In the genomic region with DNA sequence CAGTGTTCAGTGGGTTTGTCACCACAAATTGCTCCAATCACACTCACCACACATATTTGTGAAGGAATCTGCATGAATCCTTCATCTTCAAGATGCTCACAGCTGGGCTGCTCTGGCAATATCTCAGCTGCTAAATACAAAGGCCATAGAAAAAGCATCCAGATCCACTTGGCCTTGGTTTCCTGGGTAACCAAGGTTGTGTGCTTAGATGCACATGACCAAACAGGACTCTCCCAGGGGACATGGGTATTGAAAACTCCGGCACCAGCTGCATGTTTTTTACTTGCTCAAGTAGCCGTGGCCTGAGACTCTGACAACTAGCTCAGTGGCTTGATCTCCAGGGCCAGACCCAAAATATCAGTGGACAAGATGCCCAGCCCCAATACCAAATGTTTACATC, we compare ENCODE assay signal across 13 cellular contexts.
DNase-seq lines count a peak whose midpoint lies in the region; ATAC-seq lines count a peak whose summit lies in the region.
"Had no signal": no experiment of that assay in that cellular context is flagged by ENCODE, and none has a peak within 500 bp of the region (broad histone marks: within the 10 kb centered on the region; RNA-seq: fewer than 3 reads in every experiment).

No MANE protein-coding gene starts in this region.

- H3K27me3 ChIP-seq in trophoblast cell (ENCODE audit: insufficient read depth, low read length) = no peaks in the 10 kb centered on the region

- no peak overlapping the region for H2AK5ac ChIP-seq in trophoblast cell (ENCODE audit: low read length)

- intact Hi-C loops in cardiac septum (cut with DNase I) = no loop called here

- no peaks in the 10 kb centered on the region for H3K79me1 ChIP-seq in trophoblast cell (ENCODE audit: low read length)

- no peak overlapping the region for H3K27ac ChIP-seq in trophoblast cell (ENCODE audit: low read depth, low read length)
- H3K27ac ChIP-seq: HL-60 had no signal

- H2BK12ac ChIP-seq in trophoblast cell (ENCODE audit: low read length) = no peak overlapping the region

- H3K79me2 ChIP-seq in trophoblast cell (ENCODE audit: control insufficient read depth, insufficient read depth, low read length, poor library complexity) = no peaks in the 10 kb centered on the region

- H3K9me3 ChIP-seq in trophoblast cell (ENCODE audit: insufficient read depth, low read depth, low read length) = peaks cover 3% of the 10 kb centered on the region

- no CpG with 5 or more reads among the region's 2 CpGs for WGBS in trophoblast cell (ENCODE audit: extremely low coverage, insufficient coverage, insufficient read length)

- H2AFZ ChIP-seq in trophoblast cell (ENCODE audit: insufficient read depth, low read length, poor library complexity) = no peak overlapping the region

- H3K14ac ChIP-seq in trophoblast cell (ENCODE audit: low read length) = no peak overlapping the region

- no peak overlapping the region for H3K4me3 ChIP-seq in trophoblast cell (ENCODE audit: low read depth, low read length)

- H2BK5ac ChIP-seq in trophoblast cell (ENCODE audit: low read depth, low read length, poor library complexity) = no peak overlapping the region

- DNase-seq in NCI-H1092 treated with DMSO at 0.1 percent for 48 hours (lab: John Stamatoyannopoulos, UW) (peak; percentile 4), NCI-H1092 (lab: John Stamatoyannopoulos, UW) (no peak), NCI-H187 (lab: John Stamatoyannopoulos, UW) (peak; percentile 54 to 85), NCI-H524 treated with DMSO at 0.1 percent for 48 hours (lab: John Stamatoyannopoulos, UW) (peak; percentile 24), trophoblast cell (no peak), cardiac septum (ENCODE audit: low spot score) (no peak)
- DNase-seq: 8988T, NCI-H2081, NCI-H446 treated with DMSO at 0.1 percent for 48 hours, SHP77 had no signal

- no peak overlapping the region for H3K4me2 ChIP-seq in trophoblast cell (ENCODE audit: low read length)

- no peak overlapping the region for H3K4ac ChIP-seq in trophoblast cell (ENCODE audit: low read depth, low read length)

- no peak overlapping the region for H4K12ac ChIP-seq in trophoblast cell (ENCODE audit: low read depth, low read length)

- peak overlapping the region; percentile 31 for H3K23ac ChIP-seq in trophoblast cell (ENCODE audit: low read length)

- H3K9ac ChIP-seq in trophoblast cell (ENCODE audit: low read length) = peak overlapping the region; percentile 33

- no peak overlapping the region for H4K91ac ChIP-seq in trophoblast cell (ENCODE audit: low read depth, low read length)

- no peak overlapping the region for H3K18ac ChIP-seq in trophoblast cell (ENCODE audit: low read length)

- no peaks in the 10 kb centered on the region for H3K36me3 ChIP-seq in trophoblast cell (ENCODE audit: control insufficient read depth in 1 of 2, insufficient read depth in 2 of 2, low read length in 2 of 2)

- ATAC-seq in HG03432 (IDR thresholded peaks at IDR 0.05; ENCODE audit: unreplicated experiment) (no peak), HG03045 (IDR thresholded peaks at IDR 0.05; ENCODE audit: unreplicated experiment) (no peak)

- no peak overlapping the region for H4K8ac ChIP-seq in trophoblast cell (ENCODE audit: low read depth, low read length)

- H2BK120ac ChIP-seq in trophoblast cell (ENCODE audit: insufficient read depth, low read length, poor library complexity) = no peak overlapping the region

- no peaks in the 10 kb centered on the region for H3K4me1 ChIP-seq in trophoblast cell (ENCODE audit: control insufficient read depth in 1 of 2, insufficient read depth in 2 of 2, low read length in 2 of 2)

Comparison
In these comparisons a context has a peak if more than half of its experiments do, and no peak if none do; other contexts are left out.
1. DNase-seq: peak in NCI-H1092 treated with DMSO at 0.1 percent for 48 hours (single experiment), NCI-H187 (2 of 2) and NCI-H524 treated with DMSO at 0.1 percent for 48 hours (single experiment); none in NCI-H1092 (single experiment), trophoblast cell (0 of 2) and cardiac septum (single experiment).